ENCODE assay signal across 8 cellular contexts in the genomic region with DNA sequence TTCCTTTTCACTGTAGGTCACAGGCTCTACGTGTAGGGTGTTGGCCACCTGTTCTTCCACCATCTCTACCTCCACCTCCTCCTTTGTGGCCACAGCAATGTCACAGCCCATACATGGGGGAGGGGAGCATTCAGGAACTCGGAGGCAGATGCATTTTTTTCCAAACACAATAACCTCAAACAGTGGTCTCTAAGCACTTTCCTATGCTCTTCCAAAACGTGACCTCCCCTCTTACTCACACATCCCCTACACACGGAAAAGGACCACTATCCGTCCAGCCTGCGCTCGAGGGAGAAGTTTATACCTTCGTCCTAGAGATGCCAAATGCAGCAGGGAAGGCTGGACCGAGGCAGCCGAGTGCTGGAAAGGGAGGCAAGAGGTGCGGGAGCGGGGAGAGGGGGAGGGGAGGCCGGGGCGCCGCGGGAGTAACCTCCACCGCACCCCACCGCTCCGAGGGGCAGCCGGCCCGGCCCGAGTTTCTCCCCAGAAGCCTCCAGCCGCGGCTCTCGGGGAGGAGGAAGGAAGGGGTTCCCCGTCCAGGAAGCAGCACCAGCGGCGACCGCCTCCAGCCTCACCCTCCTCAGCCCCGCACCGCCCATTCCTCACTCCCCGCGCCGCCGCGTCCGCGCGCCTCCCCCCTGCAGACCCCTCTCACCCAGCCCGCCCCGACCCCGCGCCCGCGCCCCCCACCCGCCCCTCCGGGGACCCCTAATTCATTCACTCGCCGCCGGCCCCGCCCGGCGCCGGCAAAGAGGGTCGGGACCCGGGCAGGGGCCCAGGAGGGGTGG. TPM values are rescaled to one million over a fixed set of nuclear protein-coding genes. Genes with fewer than 3 reads are reported as not detected.
A peak's percentile ranks its signal among the peaks of the same experiment; 100 is the strongest.
DNase-seq lines count a peak whose midpoint lies in the region; ATAC-seq lines count a peak whose summit lies in the region.

No MANE protein-coding gene starts in this region.

- DNase-seq in DMS79 treated with DMSO at 0.1 percent for 48 hours (lab: John Stamatoyannopoulos, UW) (peak; percentile 32), LoVo (ENCODE audit: low spot score) (peak; percentile 48), caudate nucleus (lab: John Stamatoyannopoulos, UW) (peak in 33 of 61 donors; percentile 3 to 65 (median 31)), kidney tubule cell (ENCODE audit: low spot score) (peak; percentile 61), H4 (ENCODE audit: low spot score) (no peak)
- peak; percentile 2 for DNase-seq in activated CD4-positive, CD25-positive, alpha-beta regulatory T cell treated with anti-CD3 and anti-CD28 coated beads, Interleukin-2, amount 50 U/mL, for 16 hours (ENCODE audit: low read depth, low spot score)
- peak; percentile 11 to 22 for DNase-seq in stimulated activated CD4-positive, alpha-beta T cell treated with anti-CD3 and anti-CD28 coated beads, Interleukin-15, amount 100 ng/mL, for 48 hours (ENCODE audit: low read depth in 2 of 2)

- peak; percentile 29 for ATAC-seq in GM21737 (IDR thresholded peaks at IDR 0.05; ENCODE audit: unreplicated experiment)

- H3K27ac ChIP-seq in caudate nucleus (ENCODE audit: low read depth, low read length) = peak overlapping the region; percentile 65

RNA-seq across cellular contexts. Expression of a gene that starts 0.6 kb away (rescaled TPM):
- total RNA-seq in H4 (2014; rRNA removed; shearing (Covaris generic)) = 7.3 and 11.1 TPM in 2 replicates

RNA-seq across cellular contexts. Expression of a gene that starts 55.1 kb away (rescaled TPM):
- total RNA-seq in H4 (2014; rRNA removed; shearing (Covaris generic)) = 43.1 and 46.1 TPM in 2 replicates

RNA-seq across cellular contexts. Expression of a gene that starts 55.2 kb away (rescaled TPM):
- total RNA-seq in H4 (2014; rRNA removed; shearing (Covaris generic)) = 0.23 and 0.60 TPM in 2 replicates
